Comparison of ENCODE assay signal across 17 cellular contexts in genomic region chr22:45518580-45518991, GRCh38. TPM values are rescaled to one million over a fixed set of nuclear protein-coding genes. Genes with fewer than 3 reads are reported as not detected.
A peak's percentile ranks its signal among the peaks of the same experiment; 100 is the strongest.
DNase-seq lines count a peak whose midpoint lies in the region; ATAC-seq, FAIRE-seq and TF ChIP-seq lines count a peak whose summit lies in the region.
"Had no signal": no experiment of that assay in that cellular context is flagged by ENCODE, and none has a peak within 500 bp of the region (broad histone marks: within the 10 kb centered on the region; RNA-seq: fewer than 3 reads in every experiment).

No MANE protein-coding gene starts in this region.

- TF ChIP-seq RAD21 in Ishikawa (IDR thresholded peaks at IDR 0.05; ENCODE audit: low read depth) = peak; percentile 5; the same call in 1 of the 2 replicates
- TF ChIP-seq RAD21 in HepG2 (CRISPR knock-in tag; IDR thresholded peaks at IDR 0.05) = no peak

- H3K9ac ChIP-seq in HepG2 (ENCODE audit: insufficient read depth, low read depth, low read length) = no peak overlapping the region

- no peak overlapping the region for H3K4me3 Mint-ChIP-seq in stimulated activated naive B cell treated with anti-CD40 and anti-IgM and Interleukin-4, amounts not matched to agents 10 μg/mL and 1 μg/mL and 100 μg/mL, for 72 hours

- no TSS peak for BruUV-seq in HepG2 (replicated peaks; lab: Mats Ljungman, UMichigan)

- peaks cover 24 to 29% of the 10 kb centered on the region in 2 donors for H3K27me3 Mint-ChIP-seq in stimulated activated naive B cell treated with anti-CD40 and anti-IgM and Interleukin-4, amounts not matched to agents 10 μg/mL and 1 μg/mL and 100 μg/mL, for 72 hours

- peak overlapping the region in 1 of 2 donors; percentile 52 for H3K27ac Mint-ChIP-seq in activated naive CD4-positive, alpha-beta T cell treated with anti-CD3 and anti-CD28 coated beads, Interleukin-2, amount 50 U/mL, for 72 hours
- H3K27ac Mint-ChIP-seq in stimulated activated naive B cell treated with anti-CD40 and anti-IgM and Interleukin-4, amounts not matched to agents 10 μg/mL and 1 μg/mL and 100 μg/mL, for 72 hours = no peak overlapping the region

- no peak; the same call in 2 of the 3 replicates for ATAC-seq in HepG2
- ATAC-seq in upper lobe of left lung (ENCODE audit: low FRiP score in 2 of 2) = peak in 1 of 2 donors; percentile 54
- no peak for ATAC-seq in HG02938 (IDR thresholded peaks at IDR 0.05; ENCODE audit: unreplicated experiment)
- no peak for ATAC-seq in activated naive CD4-positive, alpha-beta T cell treated with anti-CD3 and anti-CD28 coated beads, Interleukin-2, amount 50 U/mL, for 72 hours
- no peak for ATAC-seq in stimulated activated naive B cell treated with anti-CD40 and anti-IgM and Interleukin-4, amounts not matched to agents 10 μg/mL and 1 μg/mL and 100 μg/mL, for 72 hours (replicated peaks)
- ATAC-seq: K562 had no signal

- TF ChIP-seq EP300 in Ishikawa (IDR thresholded peaks at IDR 0.05; ENCODE audit: borderline replicate concordance) (peak; percentile 93), HepG2 (IDR thresholded peaks at IDR 0.05; ENCODE audit: low read depth in 2 of 2, low read length in 2 of 2) (no peak), HepG2 (CRISPR knock-in tag; IDR thresholded peaks at IDR 0.05; ENCODE audit: borderline replicate concordance) (no peak), upper lobe of left lung (IDR thresholded peaks at IDR 0.05) (no peak)

- no peaks in the 10 kb centered on the region for H3K4me1 Mint-ChIP-seq in stimulated activated naive B cell treated with anti-CD40 and anti-IgM and Interleukin-4, amounts not matched to agents 10 μg/mL and 1 μg/mL and 100 μg/mL, for 72 hours

- no peak for FAIRE-seq in HepG2 (lab: Jason Lieb, UNC)
- FAIRE-seq: K562 had no signal

- H3K9me3 ChIP-seq in HepG2 (ENCODE audit: low read length) = no peaks in the 10 kb centered on the region
- H3K9me3 ChIP-seq in upper lobe of left lung = no peaks in the 10 kb centered on the region
- H3K9me3 ChIP-seq: ascending aorta, sigmoid colon had no signal

- no peak for TF ChIP-seq POLR2A in HepG2 (IDR thresholded peaks at IDR 0.05; ENCODE audit: insufficient read depth in 1 of 2, low read depth in 2 of 2, low read length in 2 of 2)
- TF ChIP-seq POLR2A in upper lobe of left lung (IDR thresholded peaks at IDR 0.05) = no peak

- H3K9me3 Mint-ChIP-seq in activated naive CD4-positive, alpha-beta T cell treated with anti-CD3 and anti-CD28 coated beads, Interleukin-2, amount 50 U/mL, for 72 hours = no peaks in the 10 kb centered on the region
- H3K9me3 Mint-ChIP-seq in stimulated activated naive B cell treated with anti-CD40 and anti-IgM and Interleukin-4, amounts not matched to agents 10 μg/mL and 1 μg/mL and 100 μg/mL, for 72 hours = no peaks in the 10 kb centered on the region

- DNase-seq in astrocyte of the spinal cord (ENCODE audit: low read depth, low spot score) (peak; percentile 54), HepG2 (ENCODE audit: low spot score) (peak; percentile 24), upper lobe of left lung (peak in 1 of 2 donors; percentile 31)
- DNase-seq in activated naive CD4-positive, alpha-beta T cell treated with anti-CD3 and anti-CD28 coated beads, Interleukin-2, amount 50 U/mL, for 72 hours (ENCODE audit: low spot score in 2 of 2) = no peak
- DNase-seq in stimulated activated naive B cell treated with anti-CD40 and anti-IgM and Interleukin-4, amounts not matched to agents 10 μg/mL and 1 μg/mL and 100 μg/mL, for 72 hours = no peak
- DNase-seq: activated effector memory CD4-positive, alpha-beta T cell treated with anti-CD3 and anti-CD28 coated beads, Interleukin-2, amount 50 U/mL, for 16 hours; GOT3; hypothalamus; NCI-H1417; NCI-H226; sigmoid colon; stimulated activated CD4-positive, alpha-beta T cell treated with anti-CD3 and anti-CD28 coated beads, Interleukin-4, amount 100 ng/mL, for 4 hours had no signal

- peaks cover 4% of the 10 kb centered on the region for H3K79me2 ChIP-seq in HepG2 (ENCODE audit: insufficient read depth, low read length)

- POLR2A ChIA-PET in HepG2 (lab: Yijun Ruan, JAX) = no interaction called here

- TF ChIP-seq CTCF in astrocyte of the spinal cord (IDR thresholded peaks at IDR 0.05; ENCODE audit: low read depth, low read length) = no peak
- no peak for TF ChIP-seq CTCF in HepG2 (CRISPR knock-in tag; IDR thresholded peaks at IDR 0.05)
- TF ChIP-seq CTCF in upper lobe of left lung (IDR thresholded peaks at IDR 0.05) = no peak

- no peaks in the 10 kb centered on the region for H3K36me3 Mint-ChIP-seq in activated naive CD4-positive, alpha-beta T cell treated with anti-CD3 and anti-CD28 coated beads, Interleukin-2, amount 50 U/mL, for 72 hours
- no peaks in the 10 kb centered on the region for H3K36me3 Mint-ChIP-seq in stimulated activated naive B cell treated with anti-CD40 and anti-IgM and Interleukin-4, amounts not matched to agents 10 μg/mL and 1 μg/mL and 100 μg/mL, for 72 hours

- no peak overlapping the region for H3K4me2 ChIP-seq in HepG2 (ENCODE audit: low read depth, low read length)

- H3K27ac ChIP-seq in HepG2 (ENCODE audit: extremely low read length, insufficient read depth, low read length) (no peak overlapping the region), upper lobe of left lung (peak overlapping the region in 3 of 4 donors; percentile 4 to 50 (median 49))
- H3K27ac ChIP-seq: C4-2B had no signal

- H3K4me3 ChIP-seq in astrocyte of the spinal cord (ENCODE audit: low read depth, low read length) (no peak overlapping the region), HepG2 (replicated peaks in 1 of 3; ENCODE audit: insufficient read depth in 1 of 3, low read depth in 2 of 3, low read length in 3 of 3) (no peak overlapping the region), upper lobe of left lung (no peak overlapping the region)
- H3K4me3 ChIP-seq: ascending aorta, K562, sigmoid colon had no signal

- intact Hi-C loops in HepG2 (cut with micrococcal nuclease; ENCODE audit: unreplicated experiment) = no loop called here

- peaks cover 20 to 30% of the 10 kb centered on the region in 2 experiments; a peak in 4 of 5 replicates for H3K36me3 ChIP-seq in HepG2 (replicated peaks in 1 of 2; ENCODE audit: control insufficient read depth in 1 of 2, insufficient read depth in 2 of 2, low read length in 2 of 2)
- no peaks in the 10 kb centered on the region for H3K36me3 ChIP-seq in upper lobe of left lung

- H3K27me3 ChIP-seq in HepG2 (ENCODE audit: control insufficient read depth in 1 of 2, insufficient read depth in 2 of 2, low read length in 2 of 2) (no peaks in the 10 kb centered on the region), upper lobe of left lung (no peaks in the 10 kb centered on the region)
- H3K27me3 ChIP-seq: ascending aorta, sigmoid colon had no signal

- WGBS in HepG2 (ENCODE audit: low lambda C conversion rate) = 96% methylated on average over 4 of the region's 17 CpGs
- 63 to 65% methylated on average over 14 to 17 of the region's 17 CpGs for WGBS in upper lobe of left lung, 2 donors

- CTCF ChIA-PET in HepG2 (lab: Yijun Ruan, JAX; ENCODE audit: low intra/inter-chr PET ratio, low total read pairs) = no interaction called here

- no peaks in the 10 kb centered on the region for H4K20me1 ChIP-seq in HepG2 (ENCODE audit: insufficient read depth, low read length)

- H2AFZ ChIP-seq in HepG2 (ENCODE audit: low read length) = no peak overlapping the region

- in situ Hi-C loops in astrocyte of the spinal cord (cut with HindIII; ENCODE audit: low sequenced_read_pairs) (no loop called here), HepG2 (cut with HindIII; ENCODE audit: extremely low pct_ligation_motif_present, low pct_unique_long_range_greater_than_20kb) (no loop called here)

- H3K4me1 ChIP-seq in HepG2 (ENCODE audit: insufficient read depth, low read length) = no peaks in the 10 kb centered on the region
- peaks cover 0 to 12% (median 6%) of the 10 kb centered on the region in 4 donors for H3K4me1 ChIP-seq in upper lobe of left lung

TF ChIP-seq in Ishikawa, 13 proteins besides CTCF, POLR2A, EP300 and RAD21 (continues in another document):
- TF ChIP-seq CEBPB (IDR thresholded peaks at IDR 0.05) = no peak

TF ChIP-seq in HepG2, 621 proteins besides CTCF, POLR2A, EP300 and RAD21 (continues in another document):
- no peak for TF ChIP-seq ZNF263 (CRISPR knock-in tag; IDR thresholded peaks at IDR 0.05)
- TF ChIP-seq ZNF333 (CRISPR knock-in tag; IDR thresholded peaks at IDR 0.05; ENCODE audit: borderline replicate concordance) = no peak
- no peak for TF ChIP-seq ONECUT2 (CRISPR knock-in tag; IDR thresholded peaks at IDR 0.05)
- TF ChIP-seq SNRNP70 (IDR thresholded peaks at IDR 0.05; ENCODE audit: low read depth, low read length) = no peak
- peak; percentile 83 for TF ChIP-seq ZBTB38 (CRISPR knock-in tag; IDR thresholded peaks at IDR 0.05)
- TF ChIP-seq XRCC5 (optimal IDR thresholded peaks at IDR 0.05; ENCODE audit: low read length) = no peak
- no peak for TF ChIP-seq ZNF569 (CRISPR knock-in tag; IDR thresholded peaks at IDR 0.05; ENCODE audit: borderline replicate concordance)

RNA-seq across cellular contexts. Expression of gene FBLN1, which starts 15.9 kb away (rescaled TPM):
- 21.6 and 37.3 TPM in 2 replicates for total RNA-seq in HepG2 (2016; rRNA removed; fragmentation: Illumina TruSeq; extraction: Trizol)
- total RNA-seq in HepG2 (2016; cell fraction: cytosol; rRNA removed; fragmentation: Illumina TruSeq; extraction: Trizol; ENCODE audit: low read depth) = 8.8 and 10.2 TPM in 2 replicates
- total RNA-seq in HepG2 (2016; cell fraction: insoluble cytoplasmic fraction; rRNA removed; fragmentation: Illumina TruSeq; extraction: Trizol) = 17.3 and 38.6 TPM in 2 replicates
- total RNA-seq in HepG2 (2016; cell fraction: membrane; rRNA removed; fragmentation: Illumina TruSeq; extraction: Trizol) = 18.8 and 20.1 TPM in 2 replicates
- 59.3 and 79.5 TPM in 2 replicates for total RNA-seq in HepG2 (2016; cell fraction: nucleus; rRNA removed; fragmentation: Illumina TruSeq; extraction: Trizol)
- 103 and 108 TPM in 2 replicates for polyA plus RNA-seq in HepG2 (2011; rRNA removed)
- 113 and 152 TPM in 2 replicates for polyA plus RNA-seq in HepG2 (2011; cell fraction: cytosol; rRNA removed)
- polyA plus RNA-seq in HepG2 (2011; cell fraction: nucleus; rRNA removed) = 98.0 and 115 TPM in 2 replicates
- polyA plus RNA-seq in HepG2 (2012) = 98.1 and 136 TPM in 2 replicates
- polyA plus RNA-seq in HepG2 (2016; cell fraction: cytosol; fragmentation: Illumina TruSeq; extraction: Trizol; ENCODE audit: low read depth) = 21.8 and 25.0 TPM in 2 replicates
- 38.9 and 51.0 TPM in 2 replicates for polyA plus RNA-seq in HepG2 (2016; cell fraction: insoluble cytoplasmic fraction; fragmentation: Illumina TruSeq; extraction: Trizol; ENCODE audit: low read depth)
- polyA plus RNA-seq in HepG2 (2016; cell fraction: membrane; fragmentation: Illumina TruSeq; extraction: Trizol; ENCODE audit: low read depth) = 28.4 and 31.5 TPM in 2 replicates
- polyA plus RNA-seq in HepG2 (2016; cell fraction: nucleus; fragmentation: Illumina TruSeq; extraction: Trizol; ENCODE audit: insufficient read depth, low read depth) = 173 and 175 TPM in 2 replicates
- 21.3 and 128 TPM in 2 replicates for polyA minus RNA-seq in HepG2 (2011; rRNA and poly(A)+ RNA removed; ENCODE audit: low replicate concordance)
- polyA minus RNA-seq in HepG2 (2011; cell fraction: cytosol; rRNA and poly(A)+ RNA removed) = 68.7 and 81.8 TPM in 2 replicates
- 30.7 and 34.8 TPM in 2 replicates for polyA minus RNA-seq in HepG2 (2011; cell fraction: nucleus; rRNA and poly(A)+ RNA removed)
- total RNA-seq in upper lobe of left lung = 100 to 1,000 TPM in 4 of 6 donors, 10 to 100 TPM in 2; 63.9 to 523 (median 207) TPM
- total RNA-seq in activated naive CD4-positive, alpha-beta T cell treated with anti-CD3 and anti-CD28 coated beads, Interleukin-2, amount 50 U/mL, for 72 hours = under 1 TPM; 0.39 to 0.57 TPM
- polyA plus RNA-seq: K562 had no signal

Comparison
In these comparisons a context has a peak if more than half of its experiments do, and no peak if none do; other contexts are left out.
1. DNase-seq: peak in astrocyte of the spinal cord (single experiment) and HepG2 (single experiment); none in activated naive CD4-positive, alpha-beta T cell treated with anti-CD3 and anti-CD28 coated beads, Interleukin-2, amount 50 U/mL, for 72 hours (0 of 2) and stimulated activated naive B cell treated with anti-CD40 and anti-IgM and Interleukin-4, amounts not matched to agents 10 μg/mL and 1 μg/mL and 100 μg/mL, for 72 hours (single experiment).
2. RNA of gene FBLN1, which starts 15.9 kb away (total RNA-seq): 63.9 to 523 TPM in upper lobe of left lung and 8.8 to 79.5 TPM in HepG2; 0.39 to 0.57 TPM in activated naive CD4-positive, alpha-beta T cell treated with anti-CD3 and anti-CD28 coated beads, Interleukin-2, amount 50 U/mL, for 72 hours; every median in the first group is over 4 times any median in the second.